ENCODE assay signal across 2 cellular contexts in genomic region chr1:44002606-44003157, GRCh38.
TF ChIP-seq lines count a peak whose summit lies in the region.

No MANE protein-coding gene starts in this region.

TF ChIP-seq in GM23338, 12 proteins besides CTCF, POLR2A, EP300 and RAD21:
- TF ChIP-seq JUNB (IDR thresholded peaks at IDR 0.05; ENCODE audit: unreplicated experiment) (no peak), ZNF114 (CRISPR knock-in tag; IDR thresholded peaks at IDR 0.05) (no peak), STAT1 (IDR thresholded peaks at IDR 0.05; ENCODE audit: unreplicated experiment) (no peak), ZNF462 (CRISPR knock-in tag; IDR thresholded peaks at IDR 0.05) (no peak), POLR2AphosphoS5 (IDR thresholded peaks at IDR 0.05; ENCODE audit: low read depth) (no peak), ETS1 (IDR thresholded peaks at IDR 0.05) (no peak), EZH2 (IDR thresholded peaks at IDR 0.05; ENCODE audit: low read depth, unreplicated experiment) (no peak), NANOG (IDR thresholded peaks at IDR 0.05; ENCODE audit: borderline replicate concordance) (no peak), CREB1 (CRISPR knock-in tag; IDR thresholded peaks at IDR 0.05; ENCODE audit: low read depth) (no peak), REST (IDR thresholded peaks at IDR 0.05; ENCODE audit: unreplicated experiment) (no peak), ZNF331 (CRISPR knock-in tag; IDR thresholded peaks at IDR 0.05; ENCODE audit: low read depth) (no peak), EZH2phosphoT487 (IDR thresholded peaks at IDR 0.05; ENCODE audit: unreplicated experiment) (no peak)

TF ChIP-seq in K562, 482 proteins besides CTCF, POLR2A, EP300 and RAD21:
- TF ChIP-seq RERE (CRISPR knock-in tag; IDR thresholded peaks at IDR 0.05; ENCODE audit: borderline replicate concordance): no peak
- peak; percentile 35; the same call in 1 of the 2 replicates for TF ChIP-seq POLR2G (IDR thresholded peaks at IDR 0.05; ENCODE audit: low read depth, low read length)
- TF ChIP-seq GTF2B (IDR thresholded peaks at IDR 0.05; ENCODE audit: extremely low read depth, insufficient read length): no peak
- no peak for TF ChIP-seq ZC3H8 (IDR thresholded peaks at IDR 0.05)
- TF ChIP-seq ZBTB7A (IDR thresholded peaks at IDR 0.05; ENCODE audit: borderline replicate concordance, control insufficient read depth, low read depth, low read length): peak; percentile 87
